14 cellular contexts compared by ENCODE assay signal in genomic region chr12:107368586-107368985, GRCh38.
A peak's percentile ranks its signal among the peaks of the same experiment; 100 is the strongest.
DNase-seq lines count a peak whose midpoint lies in the region; ATAC-seq and TF ChIP-seq lines count a peak whose summit lies in the region.
"Had no signal": no experiment of that assay in that cellular context is flagged by ENCODE, and none has a peak within 500 bp of the region (broad histone marks: within the 10 kb centered on the region; RNA-seq: fewer than 3 reads in every experiment).

No MANE protein-coding gene starts in this region.

- peak overlapping the region; percentile 88 to 97 (median 90) for H3K27ac Mint-ChIP-seq in CD4-positive, CD25-positive, alpha-beta regulatory T cell
- peak overlapping the region; percentile 92 for H3K27ac Mint-ChIP-seq in T-helper 17 cell
- H3K27ac Mint-ChIP-seq in activated naive CD4-positive, alpha-beta T cell treated with anti-CD3 and anti-CD28 coated beads for 36 hours = peak overlapping the region; percentile 98

- H3K4me1 Mint-ChIP-seq in CD4-positive, CD25-positive, alpha-beta regulatory T cell = peaks cover 24 to 83% (median 38%) of the 10 kb centered on the region in 4 donors
- H3K4me1 Mint-ChIP-seq in T-helper 17 cell = peaks cover 52% of the 10 kb centered on the region
- peaks cover 76% of the 10 kb centered on the region for H3K4me1 Mint-ChIP-seq in activated naive CD4-positive, alpha-beta T cell treated with anti-CD3 and anti-CD28 coated beads for 36 hours (ENCODE audit: low read depth)

- peak in 2 of 3 donors; percentile 24 to 74 for DNase-seq in CD4-positive, CD25-positive, alpha-beta regulatory T cell
- DNase-seq in T-helper 17 cell (no peak), NCI-H2107 (lab: John Stamatoyannopoulos, UW) (no peak), upper lobe of right lung (no peak), NCI-H82 (lab: John Stamatoyannopoulos, UW) (no peak)
- DNase-seq in activated naive CD4-positive, alpha-beta T cell treated with anti-CD3 and anti-CD28 coated beads for 36 hours = peak; percentile 79
- DNase-seq in stimulated activated CD4-positive, alpha-beta T cell treated with anti-CD3 and anti-CD28 coated beads, Interleukin-1b, Interleukin-23, amount 100 ng/mL, for 48 hours = peak; percentile 54
- DNase-seq: DMS 273 treated with DMSO at 0.1 percent for 48 hours, foreskin melanocyte, KBM-7, NCI-H1105 treated with DMSO at 0.1 percent for 48 hours, sigmoid colon had no signal

- H3K27me3 ChIP-seq in CD4-positive, CD25-positive, alpha-beta regulatory T cell (ENCODE audit: control insufficient read depth, insufficient read depth, low read length) = no peaks in the 10 kb centered on the region
- no peaks in the 10 kb centered on the region for H3K27me3 ChIP-seq in upper lobe of right lung
- H3K27me3 ChIP-seq: sigmoid colon had no signal

- intact Hi-C loops in activated naive CD4-positive, alpha-beta T cell treated with anti-CD3 and anti-CD28 coated beads for 36 hours (cut with micrococcal nuclease) = loop anchor here (1.0 to 5.0 kb wide), 6 partner anchors 12 to 1194 kb away; partner anchors contain the start of genes CRY1, ISCU and SART3
- intact Hi-C loops in upper lobe of right lung (cut with DNase I) = no loop called here

- H3K4me3 ChIP-seq in CD4-positive, CD25-positive, alpha-beta regulatory T cell (ENCODE audit: low read depth, low read length) = peak overlapping the region; percentile 75
- H3K4me3 ChIP-seq in upper lobe of right lung = no peak overlapping the region
- H3K4me3 ChIP-seq: sigmoid colon had no signal

- peak overlapping the region; percentile 80 to 84 (median 80) for H3K4me3 Mint-ChIP-seq in CD4-positive, CD25-positive, alpha-beta regulatory T cell
- H3K4me3 Mint-ChIP-seq in T-helper 17 cell = peak overlapping the region; percentile 80
- H3K4me3 Mint-ChIP-seq in activated naive CD4-positive, alpha-beta T cell treated with anti-CD3 and anti-CD28 coated beads for 36 hours = peak overlapping the region; percentile 69

- H3K4me1 ChIP-seq in CD4-positive, CD25-positive, alpha-beta regulatory T cell (ENCODE audit: control insufficient read depth, insufficient read depth, low read length, poor library complexity, severe bottlenecking) = peaks cover 49% of the 10 kb centered on the region
- no peaks in the 10 kb centered on the region for H3K4me1 ChIP-seq in upper lobe of right lung
- H3K4me1 ChIP-seq: sigmoid colon had no signal

- no peak for TF ChIP-seq CTCF in upper lobe of right lung (IDR thresholded peaks at IDR 0.05)

- CTCF ChIA-PET in activated naive CD4-positive, alpha-beta T cell treated with anti-CD3 and anti-CD28 coated beads for 36 hours (lab: Charles Lee) = interaction anchor here (6.8 kb wide), 1 partner anchor 47 kb away, joined by 47 read pairs; no protein-coding TSS in a partner anchor

- H3K36me3 Mint-ChIP-seq in CD4-positive, CD25-positive, alpha-beta regulatory T cell = no peaks in the 10 kb centered on the region
- H3K36me3 Mint-ChIP-seq in T-helper 17 cell (ENCODE audit: low read depth) = no peaks in the 10 kb centered on the region
- no peaks in the 10 kb centered on the region for H3K36me3 Mint-ChIP-seq in activated naive CD4-positive, alpha-beta T cell treated with anti-CD3 and anti-CD28 coated beads for 36 hours (ENCODE audit: low read depth)

- ATAC-seq in CD4-positive, CD25-positive, alpha-beta regulatory T cell (ENCODE audit: low read depth in 2 of 2) = peak in 1 of 2 donors; percentile 22
- ATAC-seq in T-helper 17 cell (no peak), upper lobe of right lung (no peak), HG03159 (IDR thresholded peaks at IDR 0.05; ENCODE audit: unreplicated experiment) (no peak)
- ATAC-seq: left lobe of liver had no signal

- no peaks in the 10 kb centered on the region for H3K36me3 ChIP-seq in CD4-positive, CD25-positive, alpha-beta regulatory T cell (ENCODE audit: control insufficient read depth, insufficient read depth, low read length)
- no peaks in the 10 kb centered on the region for H3K36me3 ChIP-seq in upper lobe of right lung
- H3K36me3 ChIP-seq: sigmoid colon had no signal

- peak overlapping the region; percentile 64 for H3K27ac ChIP-seq in CD4-positive, CD25-positive, alpha-beta regulatory T cell (ENCODE audit: insufficient read depth, low read length, poor library complexity, severe bottlenecking)
- H3K27ac ChIP-seq in upper lobe of right lung = no peak overlapping the region
- H3K27ac ChIP-seq: sigmoid colon had no signal

- no peaks in the 10 kb centered on the region for H3K9me3 Mint-ChIP-seq in CD4-positive, CD25-positive, alpha-beta regulatory T cell
- no peaks in the 10 kb centered on the region for H3K9me3 Mint-ChIP-seq in activated naive CD4-positive, alpha-beta T cell treated with anti-CD3 and anti-CD28 coated beads for 36 hours

- H3K27me3 Mint-ChIP-seq in CD4-positive, CD25-positive, alpha-beta regulatory T cell = no peaks in the 10 kb centered on the region
- H3K27me3 Mint-ChIP-seq in T-helper 17 cell = no peaks in the 10 kb centered on the region
- H3K27me3 Mint-ChIP-seq in activated naive CD4-positive, alpha-beta T cell treated with anti-CD3 and anti-CD28 coated beads for 36 hours (ENCODE audit: low read depth) = no peaks in the 10 kb centered on the region

- H3K9me3 ChIP-seq in CD4-positive, CD25-positive, alpha-beta regulatory T cell (ENCODE audit: control insufficient read depth in 2 of 2, low read length in 2 of 2) = no peaks in the 10 kb centered on the region
- no peaks in the 10 kb centered on the region for H3K9me3 ChIP-seq in T-helper 17 cell (ENCODE audit: control insufficient read depth, low read length, poor library complexity, severe bottlenecking)
- H3K9me3 ChIP-seq in upper lobe of right lung = no peaks in the 10 kb centered on the region
- H3K9me3 ChIP-seq: sigmoid colon had no signal

Comparison
In these comparisons a context has a peak if more than half of its experiments do, and no peak if none do; other contexts are left out.
1. DNase-seq: peak in CD4-positive, CD25-positive, alpha-beta regulatory T cell (2 of 3), activated naive CD4-positive, alpha-beta T cell treated with anti-CD3 and anti-CD28 coated beads for 36 hours (single experiment) and stimulated activated CD4-positive, alpha-beta T cell treated with anti-CD3 and anti-CD28 coated beads, Interleukin-1b, Interleukin-23, amount 100 ng/mL, for 48 hours (single experiment); none in T-helper 17 cell (0 of 3), NCI-H2107 (single experiment), upper lobe of right lung (single experiment) and NCI-H82 (single experiment).
2. Peak in every context shown above with its lines, with median percentiles within 50 percentile points of each other: H3K27ac Mint-ChIP-seq and H3K4me3 Mint-ChIP-seq.